8 cellular contexts compared by ENCODE assay signal in genomic region chr10:114173680-114174461, GRCh38. TPM values are rescaled to one million over a fixed set of nuclear protein-coding genes. Genes with fewer than 3 reads are reported as not detected.
A peak's percentile ranks its signal among the peaks of the same experiment; 100 is the strongest.
DNase-seq lines count a peak whose midpoint lies in the region; ATAC-seq, FAIRE-seq and TF ChIP-seq lines count a peak whose summit lies in the region.

Gene CCDC186 (minus strand): TSS chr10:114174203. CDS start chr10:114163268, 10,935 bp downstream.

- DNase-seq in COR-L47 (lab: John Stamatoyannopoulos, UW) (peak; percentile 86), HT-29 (ENCODE audit: low spot score) (peak; percentile 97), NOMO-1 treated with DMSO at 0.1 percent for 48 hours (lab: John Stamatoyannopoulos, UW; ENCODE audit: unreplicated experiment) (peak; percentile 91), H1 (ENCODE audit: low read depth in 1 of 2, low spot score in 2 of 2) (peak; percentile 94 to 97), mesenchymal stem cell (peak; percentile 93)
- DNase-seq in activated CD8-positive, alpha-beta memory T cell treated with anti-CD3 and anti-CD28 coated beads, Interleukin-2, amount 50 U/mL, for 1 hour (ENCODE audit: extremely low read depth): peak; percentile 95
- peak; percentile 98 for DNase-seq in stimulated activated CD8-positive, alpha-beta memory T cell treated with anti-CD3 and anti-CD28 coated beads, Interleukin-12 subunit alpha, Interleukin-12 subunit beta, amount 100 ng/mL, for 4 hours (ENCODE audit: low read depth)

- FAIRE-seq in H1 (lab: Jason Lieb, UNC): peak; percentile 81

- no peak for TF ChIP-seq EP300 in H1 (IDR thresholded peaks at IDR 0.05; ENCODE audit: borderline replicate concordance in 1 of 2, low read depth in 2 of 2, low read length in 2 of 2)

- H4K20me1 ChIP-seq in H1 (replicated peaks in 1 of 2; ENCODE audit: control insufficient read depth in 1 of 2, insufficient read depth in 2 of 2, low read length in 2 of 2): no peaks in the 10 kb centered on the region

- H2BK120ac ChIP-seq in H1 (replicated peaks; ENCODE audit: low read depth, low read length) (peak within 1 kb of the TSS; percentile 37), mesenchymal stem cell (ENCODE audit: low read depth, low read length) (peak within 1 kb of the TSS; percentile 65)

- ATAC-seq in GM21360 (IDR thresholded peaks at IDR 0.05; ENCODE audit: unreplicated experiment): peak; percentile 99

- H4K8ac ChIP-seq in H1 (ENCODE audit: extremely low read depth, insufficient read depth, low read length): peak within 1 kb of the TSS; percentile 96
- peak within 1 kb of the TSS; percentile 97 for H4K8ac ChIP-seq in mesenchymal stem cell (ENCODE audit: low read length)

- peak; percentile 46 to 82 for TF ChIP-seq POLR2A in H1 (IDR thresholded peaks at IDR 0.05; ENCODE audit: control extremely low read depth in 1 of 2, low read depth in 2 of 2, low read length in 2 of 2)

- peak within 1 kb of the TSS; percentile 94 for H3K56ac ChIP-seq in H1 (replicated peaks; ENCODE audit: insufficient read length, low read depth, low read length)

- 0% methylated on average over 41 of the region's 58 CpGs; no CpG with 5 or more reads in 1 of the 2 experiments for WGBS in H1 (ENCODE audit: extremely low coverage in 1 of 2, insufficient coverage in 1 of 2, insufficient read length in 1 of 2, insufficient replicate concordance in 2 of 2, low coverage in 1 of 2, low lambda C conversion rate in 2 of 2, missing lambda C conversion rate in 1 of 2), 2 experiments
- under 1% methylated on average over 51 of the region's 58 CpGs for WGBS in mesenchymal stem cell

- peak within 1 kb of the TSS; percentile 94 for H2AFZ ChIP-seq in H1 (ENCODE audit: low read length)
- H2AFZ ChIP-seq in mesenchymal stem cell (ENCODE audit: low read depth, low read length): peak within 1 kb of the TSS; percentile 99

- H3K27me3 ChIP-seq in H1 (replicated peaks in 1 of 4; ENCODE audit: control insufficient read depth in 3 of 4, extremely low read depth in 1 of 4, insufficient read depth in 3 of 4, low read length in 3 of 4) (no peaks in the 10 kb centered on the region), mesenchymal stem cell (ENCODE audit: control insufficient read depth in 1 of 2, insufficient read depth in 1 of 2, low read length in 2 of 2) (no peaks in the 10 kb centered on the region)

- H3K27ac ChIP-seq in H1 (ENCODE audit: low read depth, low read length): peak within 1 kb of the TSS; percentile 72
- H3K27ac ChIP-seq in mesenchymal stem cell (ENCODE audit: low read length, poor library complexity, severe bottlenecking): peak within 1 kb of the TSS; percentile 84

- peaks cover 12% of the 10 kb centered on the region for H3K23me2 ChIP-seq in H1 (ENCODE audit: low read depth, low read length)

- H3K79me1 ChIP-seq in H1 (ENCODE audit: low read depth, low read length) (no peaks in the 10 kb centered on the region; the same call in 1 of the 2 replicates), mesenchymal stem cell (replicated peaks; ENCODE audit: low read length, poor library complexity, severe bottlenecking) (peaks cover 2% of the 10 kb centered on the region)

- H3K4me1 ChIP-seq in H1 (replicated peaks in 1 of 4; ENCODE audit: control insufficient read depth in 3 of 4, insufficient read depth in 4 of 4, low read length in 3 of 4): peaks cover 0 to 5% (median 2%) of the 10 kb centered on the region in 4 experiments; a peak in 2 of 7 replicates
- H3K4me1 ChIP-seq in mesenchymal stem cell (ENCODE audit: control insufficient read depth, insufficient read depth, low read depth, low read length): peaks cover 2% of the 10 kb centered on the region

- peaks cover 0 to 4% of the 10 kb centered on the region in 2 experiments; a peak in 1 of 4 replicates for H3K9me3 ChIP-seq in H1 (ENCODE audit: insufficient read depth in 2 of 2, low read depth in 1 of 2, low read length in 1 of 2)
- H3K9me3 ChIP-seq in mesenchymal stem cell (ENCODE audit: control insufficient read depth, low read length): no peaks in the 10 kb centered on the region

- H3K14ac ChIP-seq in H1 (ENCODE audit: insufficient read length): no peak within 1 kb of the TSS
- peak within 1 kb of the TSS in 1 of 2 experiments; percentile 100 for H3K14ac ChIP-seq in mesenchymal stem cell (ENCODE audit: low read length in 2 of 2)

- H2AK5ac ChIP-seq in H1 (ENCODE audit: low read depth, low read length) (no peak within 1 kb of the TSS), mesenchymal stem cell (ENCODE audit: low read length, severe bottlenecking) (peak within 1 kb of the TSS; percentile 38)

- H3K23ac ChIP-seq in H1 (ENCODE audit: insufficient read length): no peak within 1 kb of the TSS
- H3K23ac ChIP-seq in mesenchymal stem cell (ENCODE audit: low read length in 2 of 2): peak within 1 kb of the TSS; percentile 98 to 100

- CTCF ChIA-PET in H1 (lab: Charles Lee; ENCODE audit: partially characterized antibody): interaction anchor here (0.7 kb wide), 1 partner anchor 1291 kb away, joined by 3 read pairs; no protein-coding TSS in a partner anchor

- H3K4ac ChIP-seq in H1 (replicated peaks; ENCODE audit: insufficient read length, low read depth, low read length) (no peak within 1 kb of the TSS), mesenchymal stem cell (ENCODE audit: low read depth in 1 of 2, low read length in 2 of 2) (peak within 1 kb of the TSS; percentile 99 to 100)

- POLR2A ChIA-PET in H1 (lab: Charles Lee; ENCODE audit: partially characterized antibody): no interaction called here

- no peak for TF ChIP-seq CTCF in H1 (IDR thresholded peaks at IDR 0.05; ENCODE audit: control extremely low read depth in 1 of 3, insufficient read depth in 1 of 3, low read depth in 1 of 3, low read length in 3 of 3)

- H3K4me2 ChIP-seq in H1 (ENCODE audit: insufficient read depth in 1 of 2, low read depth in 2 of 2, low read length in 2 of 2) (peak within 1 kb of the TSS; percentile 95 to 96), mesenchymal stem cell (ENCODE audit: low read length, poor library complexity, severe bottlenecking) (peak within 1 kb of the TSS; percentile 77)

- peak within 1 kb of the TSS; percentile 90 for H2BK5ac ChIP-seq in H1 (ENCODE audit: low read depth, low read length)
- peak within 1 kb of the TSS; percentile 79 for H2BK5ac ChIP-seq in mesenchymal stem cell (ENCODE audit: low read depth, low read length, poor library complexity, severe bottlenecking)

- H3K4me3 ChIP-seq in H1 (ENCODE audit: extremely low read depth in 1 of 4, insufficient read depth in 2 of 4, low read depth in 3 of 4, low read length in 4 of 4) (peak within 1 kb of the TSS; percentile 76 to 96 (median 94)), mesenchymal stem cell (ENCODE audit: insufficient read depth in 1 of 2, low read depth in 1 of 2, low read length in 2 of 2) (peak within 1 kb of the TSS; percentile 96 to 100)

- H2BK12ac ChIP-seq in H1 (ENCODE audit: low read depth, low read length) (peak within 1 kb of the TSS; percentile 56), mesenchymal stem cell (ENCODE audit: low read length in 2 of 2) (peak within 1 kb of the TSS; percentile 72 to 87)

- H3K9ac ChIP-seq in H1 (replicated peaks in 1 of 4; ENCODE audit: extremely low read depth in 1 of 4, low read depth in 3 of 4, low read length in 3 of 4) (peak within 1 kb of the TSS; percentile 82 to 92 (median 83)), mesenchymal stem cell (ENCODE audit: low read length) (peak within 1 kb of the TSS; percentile 97)

- H3K36me3 ChIP-seq in H1 (ENCODE audit: control insufficient read depth in 2 of 4, insufficient read depth in 4 of 4, low read length in 3 of 4) (peaks cover 0 to 9% (median 2%) of the 10 kb centered on the region in 4 experiments; a peak in 2 of 8 replicates), mesenchymal stem cell (ENCODE audit: control insufficient read depth in 1 of 2, insufficient read depth in 2 of 2, low read depth in 1 of 2, low read length in 2 of 2) (no peaks in the 10 kb centered on the region)

- peaks cover 16 to 49% of the 10 kb centered on the region in 2 experiments for H3K79me2 ChIP-seq in H1 (ENCODE audit: control insufficient read depth in 1 of 2, insufficient read depth in 2 of 2, low read length in 2 of 2)

- H3K18ac ChIP-seq in H1 (ENCODE audit: extremely low read depth, low read length) (peak within 1 kb of the TSS; percentile 96), mesenchymal stem cell (ENCODE audit: low read depth in 1 of 2, low read length in 2 of 2) (peak within 1 kb of the TSS; percentile 92 to 100)

- H2BK20ac ChIP-seq in H1 (ENCODE audit: low read length): peak within 1 kb of the TSS; percentile 2; the same call in 1 of the 2 replicates

- peak within 1 kb of the TSS; percentile 86 for H4K5ac ChIP-seq in H1 (ENCODE audit: insufficient read length, low read depth, low read length)

- H2BK15ac ChIP-seq in H1 (ENCODE audit: low read length): peak within 1 kb of the TSS; percentile 93; the same call in 1 of the 2 replicates
- peak within 1 kb of the TSS; percentile 100 for H2BK15ac ChIP-seq in mesenchymal stem cell (ENCODE audit: low read depth, poor library complexity, severe bottlenecking)

- H4K91ac ChIP-seq in H1 (replicated peaks; ENCODE audit: insufficient read length, low read length) (peak within 1 kb of the TSS; percentile 92), mesenchymal stem cell (ENCODE audit: low read length) (peak within 1 kb of the TSS; percentile 100)

- no peak for TF ChIP-seq RAD21 in H1 (IDR thresholded peaks at IDR 0.05 in 1 of 2, conservative IDR thresholded peaks at IDR 0.05 in 1 of 2; ENCODE audit: low read depth in 2 of 2, low read length in 2 of 2)

TF ChIP-seq in H1, 55 proteins besides CTCF, POLR2A, EP300 and RAD21 (continues in another document):
- peak; percentile 54; the same call in 1 of the 2 replicates for TF ChIP-seq SP1 (IDR thresholded peaks at IDR 0.05; ENCODE audit: low read depth, low read length)

RNA-seq across cellular contexts. Expression of gene CCDC186, which starts in this region (rescaled TPM):
- 7.2 and 9.8 TPM in 2 replicates for total RNA-seq in HT-29 (2014; rRNA removed; shearing (Covaris generic))
- total RNA-seq in H1 (2021; fragmentation: NEBNext Ultra II Directional; extraction: Animal tissue kit (Norgen Biotek cat#: 25700)): 29.8 and 30.3 TPM in 2 replicates
- 2.2 and 3.0 TPM in 2 replicates for polyA plus RNA-seq in H1 (2011; rRNA removed)
- polyA plus RNA-seq in H1 (2011; cell fraction: cytosol; rRNA removed): 4.5 TPM
- polyA plus RNA-seq in H1 (2011; cell fraction: nucleus; rRNA removed): 4.5 TPM
- polyA plus RNA-seq in H1 (2012, experiment 1 of 2): 3.9 to 11.7 TPM (median 5.3 TPM) in 4 replicates
- polyA plus RNA-seq in H1 (2012, experiment 2 of 2): 0.49 TPM
- polyA plus RNA-seq in H1 (2013, experiment 1 of 2): 15.2 TPM
- 14.8 TPM for polyA plus RNA-seq in H1 (2013, experiment 2 of 2)
- 11.4 and 13.2 TPM in 2 replicates for polyA minus RNA-seq in H1 (2011; rRNA and poly(A)+ RNA removed)
- 7.0 TPM for polyA minus RNA-seq in H1 (2011; cell fraction: cytosol; rRNA and poly(A)+ RNA removed)
- polyA minus RNA-seq in H1 (2011; cell fraction: nucleus; rRNA and poly(A)+ RNA removed): 31.6 TPM
- 17.8 TPM for polyA plus RNA-seq in mesenchymal stem cell (2013, experiment 1 of 2)
- polyA plus RNA-seq in mesenchymal stem cell (2013, experiment 2 of 2): 17.9 TPM

Comparison
In these comparisons a context has a peak if more than half of its experiments do, and no peak if none do; other contexts are left out.
1. Peak in every context shown above with its lines: DNase-seq, ATAC-seq, H3K4me3 ChIP-seq and H3K27ac ChIP-seq.